11 cellular contexts compared by ENCODE assay signal in genomic region chr9:109035684-109036423, GRCh38. TPM values are rescaled to one million over a fixed set of nuclear protein-coding genes. Genes with fewer than 3 reads are reported as not detected.
A peak's percentile ranks its signal among the peaks of the same experiment; 100 is the strongest.
DNase-seq lines count a peak whose midpoint lies in the region; ATAC-seq lines count a peak whose summit lies in the region.
"Had no signal": no experiment of that assay in that cellular context is flagged by ENCODE, and none has a peak within 500 bp of the region (broad histone marks: within the 10 kb centered on the region; RNA-seq: fewer than 3 reads in every experiment).

No MANE protein-coding gene starts in this region.

- H3K27me3 ChIP-seq in Karpas-422 (ENCODE audit: low read length) = no peaks in the 10 kb centered on the region

- H3K36me3 Mint-ChIP-seq in T-helper 17 cell (ENCODE audit: low read depth) = peaks cover 5% of the 10 kb centered on the region

- H4K20me1 ChIP-seq in Karpas-422 (ENCODE audit: insufficient read depth, low read depth, low read length) = no peaks in the 10 kb centered on the region

- peaks cover 54% of the 10 kb centered on the region for H3K79me2 ChIP-seq in Karpas-422 (ENCODE audit: low read length)

- H2AFZ ChIP-seq in Karpas-422 (ENCODE audit: low read length) = no peak overlapping the region

- H3K27me3 Mint-ChIP-seq in T-helper 17 cell = no peaks in the 10 kb centered on the region
- H3K27me3 Mint-ChIP-seq: stimulated activated naive CD8-positive, alpha-beta T cell treated with anti-CD3 and anti-CD28 coated beads, Interleukin-15, Interleukin-2, amounts not matched to agents 100 ng/mL and 50 ng/mL, for 24 hours had no signal

- ATAC-seq in T-helper 17 cell = no peak

- H3K9me3 ChIP-seq in T-helper 17 cell (ENCODE audit: control insufficient read depth, low read length, poor library complexity, severe bottlenecking) (no peaks in the 10 kb centered on the region), Karpas-422 (ENCODE audit: low read length) (no peaks in the 10 kb centered on the region)

- H3K9ac ChIP-seq in Karpas-422 (ENCODE audit: low read length) = no peak overlapping the region

- no peak overlapping the region for H3K27ac ChIP-seq in Karpas-422 (ENCODE audit: low read length)

- no peak overlapping the region for H3K4me3 Mint-ChIP-seq in T-helper 17 cell
- H3K4me3 Mint-ChIP-seq: stimulated activated naive CD8-positive, alpha-beta T cell treated with anti-CD3 and anti-CD28 coated beads, Interleukin-15, Interleukin-2, amounts not matched to agents 100 ng/mL and 50 ng/mL, for 24 hours; T-helper 2 cell treated with Interferon-gamma antibody and Interleukin-4, amounts not matched to agents 5 μg/mL and 100 μg/mL, for 36 hours had no signal

- no peak overlapping the region for H3K4me3 ChIP-seq in Karpas-422 (ENCODE audit: low read length)

- peaks cover 10% of the 10 kb centered on the region for H3K4me1 Mint-ChIP-seq in T-helper 17 cell

- DNase-seq in GM04503 (ENCODE audit: low read depth) (peak; percentile 81), T-helper 17 cell (no peak), foreskin melanocyte (peak; percentile 88), renal cortical epithelial cell (ENCODE audit: low read depth) (peak; percentile 98), NCI-H2171 (lab: John Stamatoyannopoulos, UW) (no peak), Karpas-422 (no peak), NCI-H2227 (lab: John Stamatoyannopoulos, UW; ENCODE audit: unreplicated experiment) (no peak)
- no peak for DNase-seq in activated naive CD4-positive, alpha-beta T cell treated with Interleukin-2 at 50 U/mL for 16 hours
- DNase-seq: GDM1 had no signal

- no peaks in the 10 kb centered on the region for H3K9me2 ChIP-seq in Karpas-422 (replicated peaks; ENCODE audit: insufficient read depth, low read length)

- peaks cover 51% of the 10 kb centered on the region for H3K36me3 ChIP-seq in Karpas-422 (ENCODE audit: insufficient read depth, low read length)

- H3K4me2 ChIP-seq in Karpas-422 (ENCODE audit: low read depth, low read length, poor library complexity, severe bottlenecking) = no peak overlapping the region

- no peaks in the 10 kb centered on the region for H3K4me1 ChIP-seq in Karpas-422 (ENCODE audit: low read length)

- H3K27ac Mint-ChIP-seq in T-helper 17 cell = peak overlapping the region; percentile 67
- H3K27ac Mint-ChIP-seq: T-helper 2 cell treated with Interferon-gamma antibody and Interleukin-4, amounts not matched to agents 5 μg/mL and 100 μg/mL, for 36 hours had no signal

RNA-seq across cellular contexts. Expression of gene CTNNAL1, which starts 22.6 kb away (rescaled TPM):
- total RNA-seq in T-helper 17 cell (1 to 10 TPM; 3.1 to 9.6 TPM), renal cortical epithelial cell (154 and 242 TPM in 2 replicates)
- total RNA-seq in Karpas-422 (2014; rRNA removed; shearing (Covaris generic); ENCODE audit: low replicate concordance) = 26.8 and 31.4 TPM in 2 replicates

Comparison
In these comparisons a context has a peak if more than half of its experiments do, and no peak if none do; other contexts are left out.
1. DNase-seq: peak in GM04503 (single experiment), foreskin melanocyte (single experiment) and renal cortical epithelial cell (single experiment); none in T-helper 17 cell (0 of 3), activated naive CD4-positive, alpha-beta T cell treated with Interleukin-2 at 50 U/mL for 16 hours (single experiment), NCI-H2171 (single experiment), Karpas-422 (single experiment) and NCI-H2227 (single experiment).